Comparison of ENCODE assay signal across 10 cellular contexts in genomic region chr5:132753135-132753987, GRCh38. TPM values are rescaled to one million over a fixed set of nuclear protein-coding genes. Genes with fewer than 3 reads are reported as not detected.
A peak's percentile ranks its signal among the peaks of the same experiment; 100 is the strongest.
DNase-seq lines count a peak whose midpoint lies in the region; ATAC-seq and TF ChIP-seq lines count a peak whose summit lies in the region.
"Had no signal": no experiment of that assay in that cellular context is flagged by ENCODE, and none has a peak within 500 bp of the region (broad histone marks: within the 10 kb centered on the region; RNA-seq: fewer than 3 reads in every experiment).

No MANE protein-coding gene starts in this region.

- no peak overlapping the region for H3K9ac ChIP-seq in fibroblast of lung (ENCODE audit: insufficient read depth, low read length)

- H4K20me1 ChIP-seq in OCI-LY7 (ENCODE audit: insufficient read depth, low read length) (no peaks in the 10 kb centered on the region), fibroblast of lung (ENCODE audit: control insufficient read depth, extremely low read depth, insufficient read depth, low read length) (no peaks in the 10 kb centered on the region)

- H3K36me3 Mint-ChIP-seq in activated CD4-positive, alpha-beta T cell treated with anti-CD3 and anti-CD28 coated beads, Interleukin-2, amount 10 ng/mL, durations not matched to agents 24 days and 14 days (ENCODE audit: low read depth): peaks cover 44% of the 10 kb centered on the region
- H3K36me3 Mint-ChIP-seq in activated CD4-positive, alpha-beta T cell treated with anti-CD3 and anti-CD28 coated beads, Interleukin-2, amount 10 ng/mL, durations not matched to agents 7 days and 5 days (ENCODE audit: low read depth): peaks cover 3% of the 10 kb centered on the region

- H3K4me3 ChIP-seq in OCI-LY7 (ENCODE audit: low read depth, low read length, poor library complexity, severe bottlenecking) (no peak overlapping the region), fibroblast of lung (replicated peaks in 1 of 4; ENCODE audit: control extremely low read depth in 1 of 4, insufficient read depth in 1 of 4, low read depth in 3 of 4, low read length in 4 of 4) (no peak overlapping the region)

- intact Hi-C loops in activated CD4-positive, alpha-beta T cell treated with anti-CD3 and anti-CD28 coated beads, Interleukin-2, amount 10 ng/mL, durations not matched to agents 24 days and 14 days (cut with micrococcal nuclease): loop anchor here (2.0 kb wide), 1 partner anchor 23 kb away; the partner anchor contains the start of gene SEPTIN8
- intact Hi-C loops in OCI-LY7 (cut with micrococcal nuclease; ENCODE audit: unreplicated experiment): no loop called here

- peak; percentile 74 for DNase-seq in activated CD4-positive, alpha-beta T cell treated with anti-CD3 and anti-CD28 coated beads, Interleukin-2, amount 10 ng/mL, durations not matched to agents 24 days and 14 days
- no peak for DNase-seq in activated CD4-positive, alpha-beta T cell treated with anti-CD3 and anti-CD28 coated beads, Interleukin-2, amount 10 ng/mL, durations not matched to agents 7 days and 5 days
- DNase-seq in OCI-LY7 (ENCODE audit: low spot score) (no peak), fibroblast of lung (ENCODE audit: low read depth in 2 of 2) (no peak), HuH-7 (ENCODE audit: low spot score) (no peak)
- peak; percentile 38 for DNase-seq in stimulated activated CD8-positive, alpha-beta memory T cell treated with anti-CD3 and anti-CD28 coated beads, Interleukin-4, amount 100 ng/mL, for 48 hours
- DNase-seq in stimulated activated naive CD4-positive, alpha-beta T cell treated with Interleukin-2 at 50 U/mL for 16 hours (lab: John Stamatoyannopoulos, UW): no peak

- H3K4me1 Mint-ChIP-seq in activated CD4-positive, alpha-beta T cell treated with anti-CD3 and anti-CD28 coated beads, Interleukin-2, amount 10 ng/mL, durations not matched to agents 24 days and 14 days: peaks cover 57% of the 10 kb centered on the region
- H3K4me1 Mint-ChIP-seq in activated CD4-positive, alpha-beta T cell treated with anti-CD3 and anti-CD28 coated beads, Interleukin-2, amount 10 ng/mL, durations not matched to agents 7 days and 5 days: peaks cover 36% of the 10 kb centered on the region

- 0 out of 2 replicates have a peak, but pooled peaks have one; percentile 16 for TF ChIP-seq CTCF in OCI-LY7 (conservative IDR thresholded peaks at IDR 0.05; ENCODE audit: low read length)
- peak; percentile 4 to 18 for TF ChIP-seq CTCF in fibroblast of lung (conservative IDR thresholded peaks at IDR 0.05 in 1 of 2, IDR thresholded peaks at IDR 0.05 in 1 of 2; ENCODE audit: low read depth in 1 of 2, low read length in 2 of 2)

- H3K4me1 ChIP-seq in OCI-LY7 (ENCODE audit: insufficient read depth, low read length, poor library complexity, severe bottlenecking): no peaks in the 10 kb centered on the region
- peaks cover 7% of the 10 kb centered on the region for H3K4me1 ChIP-seq in fibroblast of lung (ENCODE audit: control insufficient read depth, extremely low read depth, insufficient read depth, low read length)

- no peak overlapping the region for H3K4me2 ChIP-seq in OCI-LY7 (ENCODE audit: low read length)
- no peak overlapping the region for H3K4me2 ChIP-seq in fibroblast of lung (ENCODE audit: extremely low read depth, insufficient read depth, low read length)

- H3K4me3 Mint-ChIP-seq in activated CD4-positive, alpha-beta T cell treated with anti-CD3 and anti-CD28 coated beads, Interleukin-2, amount 10 ng/mL, durations not matched to agents 24 days and 14 days: no peak overlapping the region
- no peak overlapping the region for H3K4me3 Mint-ChIP-seq in activated CD4-positive, alpha-beta T cell treated with anti-CD3 and anti-CD28 coated beads, Interleukin-2, amount 10 ng/mL, durations not matched to agents 7 days and 5 days

- no peaks in the 10 kb centered on the region for H3K9me2 ChIP-seq in OCI-LY7 (ENCODE audit: insufficient read depth, low read length)

- no peaks in the 10 kb centered on the region for H3K9me3 ChIP-seq in OCI-LY7 (ENCODE audit: low read length)
- no peaks in the 10 kb centered on the region for H3K9me3 ChIP-seq in fibroblast of lung (ENCODE audit: control insufficient read depth, insufficient read depth, low read depth, low read length)

- no peak for ATAC-seq in GM18907 (IDR thresholded peaks at IDR 0.05; ENCODE audit: unreplicated experiment)

- H3K9me3 Mint-ChIP-seq in activated CD4-positive, alpha-beta T cell treated with anti-CD3 and anti-CD28 coated beads, Interleukin-2, amount 10 ng/mL, durations not matched to agents 24 days and 14 days: no peaks in the 10 kb centered on the region
- H3K9me3 Mint-ChIP-seq in activated CD4-positive, alpha-beta T cell treated with anti-CD3 and anti-CD28 coated beads, Interleukin-2, amount 10 ng/mL, durations not matched to agents 7 days and 5 days: no peaks in the 10 kb centered on the region

- peak overlapping the region; percentile 82 for H3K27ac Mint-ChIP-seq in activated CD4-positive, alpha-beta T cell treated with anti-CD3 and anti-CD28 coated beads, Interleukin-2, amount 10 ng/mL, durations not matched to agents 24 days and 14 days
- H3K27ac Mint-ChIP-seq in activated CD4-positive, alpha-beta T cell treated with anti-CD3 and anti-CD28 coated beads, Interleukin-2, amount 10 ng/mL, durations not matched to agents 7 days and 5 days: no peak overlapping the region

- H3K27me3 Mint-ChIP-seq in activated CD4-positive, alpha-beta T cell treated with anti-CD3 and anti-CD28 coated beads, Interleukin-2, amount 10 ng/mL, durations not matched to agents 24 days and 14 days: no peaks in the 10 kb centered on the region
- no peaks in the 10 kb centered on the region for H3K27me3 Mint-ChIP-seq in activated CD4-positive, alpha-beta T cell treated with anti-CD3 and anti-CD28 coated beads, Interleukin-2, amount 10 ng/mL, durations not matched to agents 7 days and 5 days

- peaks cover 6% of the 10 kb centered on the region for H3K27me3 ChIP-seq in fibroblast of lung (ENCODE audit: control insufficient read depth, insufficient read depth, low read length)

- H3K79me2 ChIP-seq in OCI-LY7 (ENCODE audit: insufficient read depth, low read depth, low read length): no peaks in the 10 kb centered on the region
- H3K79me2 ChIP-seq in fibroblast of lung (ENCODE audit: control insufficient read depth, insufficient read depth, low read length): no peaks in the 10 kb centered on the region

- no peak overlapping the region for H2AFZ ChIP-seq in OCI-LY7 (ENCODE audit: low read length)
- H2AFZ ChIP-seq in fibroblast of lung (ENCODE audit: low read length): no peak overlapping the region

- POLR2A ChIA-PET in activated CD4-positive, alpha-beta T cell treated with anti-CD3 and anti-CD28 coated beads, Interleukin-2, amount 10 ng/mL, durations not matched to agents 7 days and 5 days (lab: Charles Lee): no interaction called here
- POLR2A ChIA-PET in OCI-LY7 (lab: Charles Lee): interaction anchor here (0.6 kb wide), 1 partner anchor 969 kb away, joined by 6 read pairs; no protein-coding TSS in a partner anchor

- H3K27ac ChIP-seq in OCI-LY7 (ENCODE audit: low read depth, low read length, poor library complexity, severe bottlenecking): no peak overlapping the region
- H3K27ac ChIP-seq in fibroblast of lung (ENCODE audit: insufficient read depth, low read length): no peak overlapping the region
- H3K27ac ChIP-seq: HL-60 had no signal

- CTCF ChIA-PET in activated CD4-positive, alpha-beta T cell treated with anti-CD3 and anti-CD28 coated beads, Interleukin-2, amount 10 ng/mL, durations not matched to agents 7 days and 5 days (lab: Charles Lee): interaction anchor here (0.7 to 1.9 kb wide), 3 partner anchors 48 to 115 kb away, joined by 3 to 6 read pairs (median 3); no protein-coding TSS in a partner anchor
- CTCF ChIA-PET in OCI-LY7 (lab: Charles Lee; ENCODE audit: unreplicated experiment): no interaction called here

- no TSS peak for BruUV-seq in OCI-LY7 (replicated peaks; lab: Mats Ljungman, UMichigan)

- no peaks in the 10 kb centered on the region for H3K36me3 ChIP-seq in OCI-LY7 (ENCODE audit: insufficient read depth, low read length)
- H3K36me3 ChIP-seq in fibroblast of lung (ENCODE audit: control insufficient read depth, insufficient read depth, low read length): no peaks in the 10 kb centered on the region

RNA-seq across cellular contexts. Expression of gene CCNI2, which starts 6.1 kb away (rescaled TPM):
- total RNA-seq in activated CD4-positive, alpha-beta T cell treated with anti-CD3 and anti-CD28 coated beads, Interleukin-2, amount 10 ng/mL, durations not matched to agents 24 days and 14 days: 39.5 and 42.7 TPM in 2 replicates
- 1 to 10 TPM; 5.5 to 6.2 TPM for total RNA-seq in activated CD4-positive, alpha-beta T cell treated with anti-CD3 and anti-CD28 coated beads, Interleukin-2, amount 10 ng/mL, durations not matched to agents 7 days and 5 days
- total RNA-seq in OCI-LY7 (2014; rRNA removed; shearing (Covaris generic)): not detected in 2 replicates
- total RNA-seq in OCI-LY7 (2022): not detected in 2 replicates
- total RNA-seq in fibroblast of lung: under 0.01 TPM in 1 of 2 replicates, not detected in the other
- not detected in 2 replicates for polyA plus RNA-seq in fibroblast of lung
- 0.89 and 0.99 TPM in 2 replicates for polyA plus RNA-seq in fibroblast of lung (2012)
- not detected in 2 replicates for polyA minus RNA-seq in fibroblast of lung (ENCODE audit: low replicate concordance)

RNA-seq across cellular contexts. Expression of gene KIF3A, which starts 16.0 kb away (rescaled TPM):
- 44.2 and 51.9 TPM in 2 replicates for total RNA-seq in activated CD4-positive, alpha-beta T cell treated with anti-CD3 and anti-CD28 coated beads, Interleukin-2, amount 10 ng/mL, durations not matched to agents 24 days and 14 days
- total RNA-seq in activated CD4-positive, alpha-beta T cell treated with anti-CD3 and anti-CD28 coated beads, Interleukin-2, amount 10 ng/mL, durations not matched to agents 7 days and 5 days: 1 to 10 TPM; 7.5 TPM
- total RNA-seq in OCI-LY7 (2014; rRNA removed; shearing (Covaris generic)): 6.7 and 8.7 TPM in 2 replicates
- 14.2 and 17.0 TPM in 2 replicates for total RNA-seq in OCI-LY7 (2022)
- total RNA-seq in fibroblast of lung: 10.5 and 11.2 TPM in 2 replicates
- 7.3 and 8.8 TPM in 2 replicates for polyA plus RNA-seq in fibroblast of lung
- polyA plus RNA-seq in fibroblast of lung (2012): 5.8 and 6.3 TPM in 2 replicates
- 1.1 and 1.3 TPM in 2 replicates for polyA minus RNA-seq in fibroblast of lung (ENCODE audit: low replicate concordance)

RNA-seq across cellular contexts. Expression of gene SEPTIN8, which starts 23.7 kb away (rescaled TPM):
- 43.8 and 45.4 TPM in 2 replicates for total RNA-seq in activated CD4-positive, alpha-beta T cell treated with anti-CD3 and anti-CD28 coated beads, Interleukin-2, amount 10 ng/mL, durations not matched to agents 24 days and 14 days
- 10 to 100 TPM; 20.5 to 21.6 TPM for total RNA-seq in activated CD4-positive, alpha-beta T cell treated with anti-CD3 and anti-CD28 coated beads, Interleukin-2, amount 10 ng/mL, durations not matched to agents 7 days and 5 days
- total RNA-seq in OCI-LY7 (2014; rRNA removed; shearing (Covaris generic)): 10.6 and 11.8 TPM in 2 replicates
- total RNA-seq in OCI-LY7 (2022): 12.8 and 15.5 TPM in 2 replicates
- total RNA-seq in fibroblast of lung: 50.3 and 64.2 TPM in 2 replicates
- 62.1 and 71.1 TPM in 2 replicates for polyA plus RNA-seq in fibroblast of lung
- polyA plus RNA-seq in fibroblast of lung (2012): 46.2 and 52.5 TPM in 2 replicates
- polyA minus RNA-seq in fibroblast of lung (ENCODE audit: low replicate concordance): 38.9 and 78.1 TPM in 2 replicates

RNA-seq across cellular contexts. Expression of gene SOWAHA, which starts 59.7 kb away (rescaled TPM):
- 0.59 and 0.65 TPM in 2 replicates for total RNA-seq in activated CD4-positive, alpha-beta T cell treated with anti-CD3 and anti-CD28 coated beads, Interleukin-2, amount 10 ng/mL, durations not matched to agents 24 days and 14 days
- total RNA-seq in activated CD4-positive, alpha-beta T cell treated with anti-CD3 and anti-CD28 coated beads, Interleukin-2, amount 10 ng/mL, durations not matched to agents 7 days and 5 days: not detected
- total RNA-seq in OCI-LY7 (2014; rRNA removed; shearing (Covaris generic)): not detected in 2 replicates
- not detected in 2 replicates for total RNA-seq in OCI-LY7 (2022)
- total RNA-seq in fibroblast of lung: 0.17 and 0.26 TPM in 2 replicates
- 0.02 and 0.03 TPM in 2 replicates for polyA plus RNA-seq in fibroblast of lung
- polyA plus RNA-seq in fibroblast of lung (2012): not detected in 2 replicates
- polyA minus RNA-seq in fibroblast of lung (ENCODE audit: low replicate concordance): not detected in 2 replicates
- total RNA-seq: Daoy had no signal

Comparison
In these comparisons a context has a peak if more than half of its experiments do, and no peak if none do; other contexts are left out.
1. DNase-seq: peak in activated CD4-positive, alpha-beta T cell treated with anti-CD3 and anti-CD28 coated beads, Interleukin-2, amount 10 ng/mL, durations not matched to agents 24 days and 14 days (single experiment) and stimulated activated CD8-positive, alpha-beta memory T cell treated with anti-CD3 and anti-CD28 coated beads, Interleukin-4, amount 100 ng/mL, for 48 hours (single experiment); none in activated CD4-positive, alpha-beta T cell treated with anti-CD3 and anti-CD28 coated beads, Interleukin-2, amount 10 ng/mL, durations not matched to agents 7 days and 5 days (single experiment), OCI-LY7 (single experiment), fibroblast of lung (0 of 2), stimulated activated naive CD4-positive, alpha-beta T cell treated with Interleukin-2 at 50 U/mL for 16 hours (single experiment) and HuH-7 (single experiment).